ENCODE assay signal across 8 cellular contexts in genomic region chr2:127387655-127388422, GRCh38. TPM values are rescaled to one million over a fixed set of nuclear protein-coding genes. Genes with fewer than 3 reads are reported as not detected.
DNase-seq lines count a peak whose midpoint lies in the region; ATAC-seq and TF ChIP-seq lines count a peak whose summit lies in the region.

MAP3K2 (minus strand) TSS chr2:127387975; CDS start chr2:127343129, 44,846 bp downstream.

- ATAC-seq in GM18498 (IDR thresholded peaks at IDR 0.05; ENCODE audit: unreplicated experiment) (peak; percentile 81), HG02870 (IDR thresholded peaks at IDR 0.05; ENCODE audit: unreplicated experiment) (peak; percentile 68), left ventricle myocardium superior (peak; percentile 92), psoas muscle (peak; percentile 89 to 94 (median 90))

- no peaks in the 10 kb centered on the region for H3K27me3 ChIP-seq in psoas muscle (ENCODE audit: insufficient read depth in 3 of 3, low read length in 2 of 3)

- H3K36me3 ChIP-seq in psoas muscle (ENCODE audit: insufficient read depth in 1 of 2, low read depth in 1 of 2) (no peaks in the 10 kb centered on the region), urinary bladder (ENCODE audit: insufficient read depth) (no peaks in the 10 kb centered on the region)

- H3K27ac ChIP-seq in angular gyrus (ENCODE audit: low read depth, low read length), result peak within 1 kb of the TSS; percentile 97
- peak within 1 kb of the TSS; percentile 100 for H3K27ac ChIP-seq in psoas muscle
- H3K27ac ChIP-seq in urinary bladder (ENCODE audit: low read depth), result peak within 1 kb of the TSS; percentile 96

- TF ChIP-seq CTCF in psoas muscle (IDR thresholded peaks at IDR 0.05), result no peak

- no peaks in the 10 kb centered on the region for H3K9me3 ChIP-seq in psoas muscle

- DNase-seq in NCI-H146 treated with DMSO at 0.1 percent for 48 hours (lab: John Stamatoyannopoulos, UW; ENCODE audit: unreplicated experiment) (peak; percentile 77), T-helper 2 cell (peak; percentile 84 to 98 (median 96)), left ventricle myocardium superior (peak; percentile 98), psoas muscle (peak; percentile 95 to 96)

- WGBS in psoas muscle, 3 donors, result 0% methylated on average over 46 to 100 of the region's 100 CpGs
- WGBS in urinary bladder, result under 1% methylated on average over 100 of the region's 100 CpGs

- intact Hi-C loops in left ventricle myocardium superior (cut with micrococcal nuclease) (no loop called here), psoas muscle (cut with DNase I) (no loop called here)

- H3K4me3 ChIP-seq in psoas muscle, result peak within 1 kb of the TSS; percentile 100
- peak within 1 kb of the TSS; percentile 72 for H3K4me3 ChIP-seq in urinary bladder (ENCODE audit: low read depth, low read length)

- H3K4me1 ChIP-seq in psoas muscle, result peaks cover 55% of the 10 kb centered on the region
- no peaks in the 10 kb centered on the region for H3K4me1 ChIP-seq in urinary bladder (ENCODE audit: insufficient read depth)

RNA-seq across cellular contexts. Expression of gene MAP3K2, which starts in this region (rescaled TPM):
- total RNA-seq in left ventricle myocardium superior, result 24.9 TPM
- 10 to 100 TPM; 25.9 to 37.1 (median 30.9) TPM for total RNA-seq in psoas muscle
- polyA plus RNA-seq in psoas muscle, result 10 to 100 TPM in 1 of 3 donors, 1 to 10 TPM in 2; 4.2 to 11.7 (median 7.2) TPM
- total RNA-seq in urinary bladder, result 61.3 TPM
- polyA plus RNA-seq in urinary bladder, result 11.3 TPM

Comparison
In these comparisons a context has a peak if more than half of its experiments do, and no peak if none do; other contexts are left out.
1. Peak in every context shown above with its lines: DNase-seq, ATAC-seq, H3K4me3 ChIP-seq and H3K27ac ChIP-seq.